ENCODE assay signal across 8 cellular contexts in genomic region chr20:3218307-3218988, GRCh38. TPM values are rescaled to one million over a fixed set of nuclear protein-coding genes. Genes with fewer than 3 reads are reported as not detected.
DNase-seq lines count a peak whose midpoint lies in the region; ATAC-seq and TF ChIP-seq lines count a peak whose summit lies in the region.

No MANE protein-coding gene starts in this region.

- no peaks in the 10 kb centered on the region for H4K20me1 ChIP-seq in MM.1S (ENCODE audit: insufficient read depth, low read length)

- TF ChIP-seq CTCF in MM.1S (IDR thresholded peaks at IDR 0.05; ENCODE audit: low read length) (peak; percentile 92), dorsolateral prefrontal cortex (IDR thresholded peaks at IDR 0.05 in 54 of 56, conservative IDR thresholded peaks at IDR 0.05 in 2 of 56; ENCODE audit: low read depth in 1 of 56, partially characterized antibody in 56 of 56) (peak; percentile 69 to 97 (median 92)), mucosa of descending colon (IDR thresholded peaks at IDR 0.05) (peak; percentile 95)

- H3K4me1 ChIP-seq in MM.1S (ENCODE audit: low read length) (no peaks in the 10 kb centered on the region), mucosa of descending colon (ENCODE audit: low read depth) (peaks cover 12% of the 10 kb centered on the region)

- H3K27me3 ChIP-seq in MM.1S (replicated peaks; ENCODE audit: insufficient read depth, low read length) (no peaks in the 10 kb centered on the region), dorsolateral prefrontal cortex (no peaks in the 10 kb centered on the region)

- no peak overlapping the region for H3K4me2 ChIP-seq in MM.1S (ENCODE audit: low read depth, low read length)

- no peaks in the 10 kb centered on the region for H3K9me3 Mint-ChIP-seq in activated CD4-positive, alpha-beta T cell treated with anti-CD3 and anti-CD28 coated beads, Interleukin-2, amount 10 ng/mL, durations not matched to agents 7 days and 5 days
- H3K9me3 Mint-ChIP-seq in stimulated activated memory B cell treated with anti-CD40 and anti-IgM and Interleukin-4, amounts not matched to agents 10 μg/mL and 1 μg/mL and 100 μg/mL, for 72 hours = no peaks in the 10 kb centered on the region

- H3K9me3 ChIP-seq in MM.1S (replicated peaks; ENCODE audit: insufficient read depth, low read length) (no peaks in the 10 kb centered on the region), mucosa of descending colon (no peaks in the 10 kb centered on the region)

- no peak overlapping the region for H3K9ac ChIP-seq in MM.1S (ENCODE audit: low read length)

- no peak overlapping the region for H2AFZ ChIP-seq in MM.1S (ENCODE audit: low read length)

- no peak overlapping the region for H3K4me3 Mint-ChIP-seq in activated CD4-positive, alpha-beta T cell treated with anti-CD3 and anti-CD28 coated beads, Interleukin-2, amount 10 ng/mL, durations not matched to agents 7 days and 5 days
- H3K4me3 Mint-ChIP-seq in stimulated activated memory B cell treated with anti-CD40 and anti-IgM and Interleukin-4, amounts not matched to agents 10 μg/mL and 1 μg/mL and 100 μg/mL, for 72 hours = no peak overlapping the region

- peaks cover 13% of the 10 kb centered on the region for H3K4me1 Mint-ChIP-seq in activated CD4-positive, alpha-beta T cell treated with anti-CD3 and anti-CD28 coated beads, Interleukin-2, amount 10 ng/mL, durations not matched to agents 7 days and 5 days
- peaks cover 30% of the 10 kb centered on the region for H3K4me1 Mint-ChIP-seq in stimulated activated memory B cell treated with anti-CD40 and anti-IgM and Interleukin-4, amounts not matched to agents 10 μg/mL and 1 μg/mL and 100 μg/mL, for 72 hours

- H3K27ac ChIP-seq in MM.1S (ENCODE audit: low read length) (no peak overlapping the region), dorsolateral prefrontal cortex (peak overlapping the region in 2 of 59 donors; percentile 2 to 13)

- ATAC-seq in GM19023 (IDR thresholded peaks at IDR 0.05; ENCODE audit: unreplicated experiment) = peak; percentile 59
- peak; percentile 87 for ATAC-seq in mucosa of descending colon
- peak; percentile 80 for ATAC-seq in stimulated activated memory B cell treated with anti-CD40 and anti-IgM and Interleukin-4, amounts not matched to agents 10 μg/mL and 1 μg/mL and 100 μg/mL, for 72 hours

- POLR2A ChIA-PET in activated CD4-positive, alpha-beta T cell treated with anti-CD3 and anti-CD28 coated beads, Interleukin-2, amount 10 ng/mL, durations not matched to agents 7 days and 5 days (lab: Charles Lee) = no interaction called here

- no peak overlapping the region for H3K27ac Mint-ChIP-seq in activated CD4-positive, alpha-beta T cell treated with anti-CD3 and anti-CD28 coated beads, Interleukin-2, amount 10 ng/mL, durations not matched to agents 7 days and 5 days
- no peak overlapping the region for H3K27ac Mint-ChIP-seq in stimulated activated memory B cell treated with anti-CD40 and anti-IgM and Interleukin-4, amounts not matched to agents 10 μg/mL and 1 μg/mL and 100 μg/mL, for 72 hours

- H3K27me3 Mint-ChIP-seq in activated CD4-positive, alpha-beta T cell treated with anti-CD3 and anti-CD28 coated beads, Interleukin-2, amount 10 ng/mL, durations not matched to agents 7 days and 5 days = no peaks in the 10 kb centered on the region
- H3K27me3 Mint-ChIP-seq in stimulated activated memory B cell treated with anti-CD40 and anti-IgM and Interleukin-4, amounts not matched to agents 10 μg/mL and 1 μg/mL and 100 μg/mL, for 72 hours = no peaks in the 10 kb centered on the region

- DNase-seq in AG20443 (ENCODE audit: low spot score) (peak; percentile 88), MM.1S (peak; percentile 48), dorsolateral prefrontal cortex (peak in 5 of 10 donors; percentile 29 to 76 (median 46)), mucosa of descending colon (peak in 2 of 3 donors; percentile 56 to 79), dedifferentiated amniotic fluid mesenchymal stem cell (ENCODE audit: extremely low spot score) (no peak)
- DNase-seq in activated CD4-positive, alpha-beta T cell treated with anti-CD3 and anti-CD28 coated beads, Interleukin-2, amount 10 ng/mL, durations not matched to agents 7 days and 5 days = peak; percentile 75

- H3K36me3 ChIP-seq in MM.1S (replicated peaks; ENCODE audit: insufficient read depth, low read length) (no peaks in the 10 kb centered on the region), mucosa of descending colon (ENCODE audit: low read depth) (no peaks in the 10 kb centered on the region)

- intact Hi-C loops in dorsolateral prefrontal cortex (cut with DNase I) = loop anchor here in 1 of 2 donors (5.0 kb wide), 1 partner anchor 99 kb away; no protein-coding TSS in a partner anchor
- intact Hi-C loops in mucosa of descending colon (cut with DNase I, micrococcal nuclease) = no loop called here

- H3K9me2 ChIP-seq in MM.1S (replicated peaks; ENCODE audit: insufficient read depth, low read length) = no peaks in the 10 kb centered on the region

- peaks cover 17% of the 10 kb centered on the region for H3K36me3 Mint-ChIP-seq in activated CD4-positive, alpha-beta T cell treated with anti-CD3 and anti-CD28 coated beads, Interleukin-2, amount 10 ng/mL, durations not matched to agents 7 days and 5 days (ENCODE audit: low read depth)
- peaks cover 20% of the 10 kb centered on the region for H3K36me3 Mint-ChIP-seq in stimulated activated memory B cell treated with anti-CD40 and anti-IgM and Interleukin-4, amounts not matched to agents 10 μg/mL and 1 μg/mL and 100 μg/mL, for 72 hours

- no peaks in the 10 kb centered on the region for H3F3A ChIP-seq in MM.1S (ENCODE audit: insufficient read depth, low read length)

- H3K4me3 ChIP-seq in MM.1S (ENCODE audit: low read length) = no peak overlapping the region
- peak overlapping the region in 34 of 59 donors; percentile 1 to 51 (median 26) for H3K4me3 ChIP-seq in dorsolateral prefrontal cortex
- H3K4me3 ChIP-seq in mucosa of descending colon = no peak overlapping the region

- CTCF ChIA-PET in activated CD4-positive, alpha-beta T cell treated with anti-CD3 and anti-CD28 coated beads, Interleukin-2, amount 10 ng/mL, durations not matched to agents 7 days and 5 days (lab: Charles Lee) = interaction anchor here (0.6 to 2.5 kb wide), 4 partner anchors 9 to 58 kb away, joined by 3 to 11 read pairs (median 4); partner anchors contain the start of genes ITPA and SLC4A11

- H3K79me2 ChIP-seq in MM.1S (ENCODE audit: low read length) = no peaks in the 10 kb centered on the region

RNA-seq across cellular contexts. Expression of gene ITPA, which starts 9.2 kb away (rescaled TPM):
- 10 to 100 TPM; 52.1 to 72.7 TPM for total RNA-seq in activated CD4-positive, alpha-beta T cell treated with anti-CD3 and anti-CD28 coated beads, Interleukin-2, amount 10 ng/mL, durations not matched to agents 7 days and 5 days
- 10 to 100 TPM; 18.3 to 51.4 (median 33.9) TPM for total RNA-seq in dorsolateral prefrontal cortex
- 10 to 100 TPM; 29.8 to 44.7 (median 43.8) TPM for total RNA-seq in mucosa of descending colon

RNA-seq across cellular contexts. Expression of gene DDRGK1, which starts 14.0 kb away (rescaled TPM):
- total RNA-seq in activated CD4-positive, alpha-beta T cell treated with anti-CD3 and anti-CD28 coated beads, Interleukin-2, amount 10 ng/mL, durations not matched to agents 7 days and 5 days = 10 to 100 TPM; 46.5 to 58.9 TPM
- total RNA-seq in dorsolateral prefrontal cortex (100 to 1,000 TPM in 119 of 120 experiments, 10 to 100 TPM in 1; 98.5 to 184 (median 132) TPM), mucosa of descending colon (10 to 100 TPM; 51.3 to 80.3 (median 62.9) TPM)

RNA-seq across cellular contexts. Expression of gene SLC4A11, which starts 20.5 kb away (rescaled TPM):
- under 1 TPM; 0.50 to 0.77 TPM for total RNA-seq in activated CD4-positive, alpha-beta T cell treated with anti-CD3 and anti-CD28 coated beads, Interleukin-2, amount 10 ng/mL, durations not matched to agents 7 days and 5 days
- 10 to 100 TPM in 3 of 120 experiments, 1 to 10 TPM in 117; 1.5 to 23.0 (median 3.8) TPM for total RNA-seq in dorsolateral prefrontal cortex
- 1 to 10 TPM in 2 of 3 donors, under 1 TPM in 1; 0.31 to 1.2 (median 1.1) TPM for total RNA-seq in mucosa of descending colon

RNA-seq across cellular contexts. Expression of gene LZTS3, which starts 45.1 kb away (rescaled TPM):
- total RNA-seq in activated CD4-positive, alpha-beta T cell treated with anti-CD3 and anti-CD28 coated beads, Interleukin-2, amount 10 ng/mL, durations not matched to agents 7 days and 5 days = under 1 TPM; 0.62 to 0.65 TPM
- total RNA-seq in dorsolateral prefrontal cortex = 100 to 1,000 TPM in 117 of 120 experiments, 10 to 100 TPM in 3; 55.7 to 232 (median 165) TPM
- total RNA-seq in mucosa of descending colon = 1 to 10 TPM; 4.2 to 9.9 (median 8.0) TPM

RNA-seq across cellular contexts. Expression of gene FASTKD5, which starts 58.8 kb away (rescaled TPM):
- 10 to 100 TPM; 22.2 to 24.4 TPM for total RNA-seq in activated CD4-positive, alpha-beta T cell treated with anti-CD3 and anti-CD28 coated beads, Interleukin-2, amount 10 ng/mL, durations not matched to agents 7 days and 5 days
- total RNA-seq in dorsolateral prefrontal cortex (10 to 100 TPM; 10.4 to 25.9 (median 18.3) TPM), mucosa of descending colon (10 to 100 TPM; 15.5 to 17.7 (median 16.0) TPM)

Comparison
In these comparisons a context has a peak if more than half of its experiments do, and no peak if none do; other contexts are left out.
1. H3K4me3 ChIP-seq: peak in dorsolateral prefrontal cortex (34 of 59); none in MM.1S (single experiment) and mucosa of descending colon (single experiment).
2. Peak in every context shown above with its lines, with median percentiles within 50 percentile points of each other: ATAC-seq and CTCF ChIP-seq.